Comparison of ENCODE assay signal across 1 cellular context in the genomic region with DNA sequence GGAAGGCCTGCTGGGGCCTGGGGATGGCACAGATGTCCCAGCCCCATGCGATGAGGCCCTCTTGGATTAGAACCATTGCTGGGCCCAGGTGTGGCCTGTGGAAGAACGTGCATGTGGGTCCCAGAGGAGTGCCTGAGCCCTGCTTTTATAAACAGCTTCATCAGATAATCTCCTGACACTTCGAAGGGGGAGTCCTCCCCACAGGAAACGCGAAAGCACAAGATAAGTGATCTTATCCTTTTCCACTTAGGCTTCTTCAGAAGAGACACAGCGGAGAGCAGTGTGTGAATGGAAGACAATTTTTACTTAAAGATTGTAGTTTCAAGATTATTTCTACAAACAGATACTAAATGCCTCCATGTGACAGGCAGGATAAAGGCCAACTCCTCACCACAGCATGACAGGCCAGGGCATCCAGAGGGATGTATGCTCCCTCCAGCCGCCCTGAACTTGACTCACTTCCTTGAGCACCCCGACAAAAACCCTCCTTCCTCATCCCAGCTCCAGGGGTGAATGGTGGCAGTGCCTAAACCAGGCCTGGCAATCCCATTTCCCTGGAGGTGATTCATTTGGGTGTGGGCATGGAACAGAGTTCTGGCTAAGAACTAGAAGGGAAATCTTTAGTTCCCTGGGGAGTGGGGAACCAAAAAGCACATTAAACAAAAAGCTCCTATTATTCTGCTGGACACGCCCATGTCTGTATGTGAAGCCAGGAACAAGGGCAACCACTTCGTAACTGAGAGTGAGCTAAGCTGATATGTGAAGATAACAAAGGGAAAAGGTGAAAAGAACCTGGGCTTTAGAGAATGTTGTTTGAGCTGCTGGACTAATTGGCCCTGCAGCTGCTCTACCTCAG.
TF ChIP-seq lines count a peak whose summit lies in the region.

No MANE protein-coding gene starts in this region.

TF ChIP-seq in SK-N-SH treated with all-trans-retinoic acid at 6 μM for 48 hours, 23 proteins besides CTCF, POLR2A, EP300 and RAD21 (continued from another document):
- TF ChIP-seq, protein P1, sequence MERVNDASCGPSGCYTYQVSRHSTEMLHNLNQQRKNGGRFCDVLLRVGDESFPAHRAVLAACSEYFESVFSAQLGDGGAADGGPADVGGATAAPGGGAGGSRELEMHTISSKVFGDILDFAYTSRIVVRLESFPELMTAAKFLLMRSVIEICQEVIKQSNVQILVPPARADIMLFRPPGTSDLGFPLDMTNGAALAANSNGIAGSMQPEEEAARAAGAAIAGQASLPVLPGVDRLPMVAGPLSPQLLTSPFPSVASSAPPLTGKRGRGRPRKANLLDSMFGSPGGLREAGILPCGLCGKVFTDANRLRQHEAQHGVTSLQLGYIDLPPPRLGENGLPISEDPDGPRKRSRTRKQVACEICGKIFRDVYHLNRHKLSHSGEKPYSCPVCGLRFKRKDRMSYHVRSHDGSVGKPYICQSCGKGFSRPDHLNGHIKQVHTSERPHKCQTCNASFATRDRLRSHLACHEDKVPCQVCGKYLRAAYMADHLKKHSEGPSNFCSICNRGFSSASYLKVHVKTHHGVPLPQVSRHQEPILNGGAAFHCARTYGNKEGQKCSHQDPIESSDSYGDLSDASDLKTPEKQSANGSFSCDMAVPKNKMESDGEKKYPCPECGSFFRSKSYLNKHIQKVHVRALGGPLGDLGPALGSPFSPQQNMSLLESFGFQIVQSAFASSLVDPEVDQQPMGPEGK (CRISPR knock-in tag; IDR thresholded peaks at IDR 0.05; ENCODE audit: borderline replicate concordance), result no peak
- TF ChIP-seq ZC3H10 (CRISPR knock-in tag; IDR thresholded peaks at IDR 0.05), result no peak
- no peak for TF ChIP-seq TCF4 (CRISPR knock-in tag; IDR thresholded peaks at IDR 0.05; ENCODE audit: borderline replicate concordance)
- no peak for TF ChIP-seq ZNF8 (CRISPR knock-in tag; IDR thresholded peaks at IDR 0.05)
- TF ChIP-seq, protein P2, sequence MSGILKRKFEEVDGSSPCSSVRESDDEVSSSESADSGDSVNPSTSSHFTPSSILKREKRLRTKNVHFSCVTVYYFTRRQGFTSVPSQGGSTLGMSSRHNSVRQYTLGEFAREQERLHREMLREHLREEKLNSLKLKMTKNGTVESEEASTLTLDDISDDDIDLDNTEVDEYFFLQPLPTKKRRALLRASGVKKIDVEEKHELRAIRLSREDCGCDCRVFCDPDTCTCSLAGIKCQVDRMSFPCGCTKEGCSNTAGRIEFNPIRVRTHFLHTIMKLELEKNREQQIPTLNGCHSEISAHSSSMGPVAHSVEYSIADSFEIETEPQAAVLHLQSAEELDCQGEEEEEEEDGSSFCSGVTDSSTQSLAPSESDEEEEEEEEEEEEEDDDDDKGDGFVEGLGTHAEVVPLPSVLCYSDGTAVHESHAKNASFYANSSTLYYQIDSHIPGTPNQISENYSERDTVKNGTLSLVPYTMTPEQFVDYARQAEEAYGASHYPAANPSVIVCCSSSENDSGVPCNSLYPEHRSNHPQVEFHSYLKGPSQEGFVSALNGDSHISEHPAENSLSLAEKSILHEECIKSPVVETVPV (CRISPR knock-in tag; IDR thresholded peaks at IDR 0.05), result no peak
- no peak for TF ChIP-seq ESRRG (CRISPR knock-in tag; IDR thresholded peaks at IDR 0.05)
